ENCODE assay signal across 6 cellular contexts in the genomic region with DNA sequence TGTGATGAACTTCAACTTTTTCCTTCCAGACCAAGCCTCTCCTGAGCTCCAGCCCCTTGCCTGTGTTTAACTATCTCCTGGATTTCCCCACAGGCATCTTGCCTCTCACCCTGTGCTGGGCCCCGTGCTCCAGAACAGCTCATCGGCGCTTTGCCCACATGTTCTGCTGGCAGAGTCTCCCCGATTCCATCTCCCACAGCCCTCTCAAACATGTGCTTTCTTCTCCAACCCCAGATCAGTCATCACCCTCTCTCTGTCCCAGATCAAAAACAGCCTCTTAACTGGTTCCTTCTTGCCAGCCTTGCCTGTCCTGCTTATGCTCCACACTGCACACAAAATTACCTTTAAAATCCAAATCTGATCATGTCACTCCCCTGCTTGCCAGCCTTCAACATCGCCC.
DNase-seq lines count a peak whose midpoint lies in the region; ATAC-seq and TF ChIP-seq lines count a peak whose summit lies in the region.
"Not testable (repeated sequence)": the region's sequence is repeated elsewhere in the genome, so short reads cannot be mapped to it uniquely, and the experiment has no call there.

No MANE protein-coding gene starts in this region.

- H3F3A ChIP-seq in GM23248 (ENCODE audit: insufficient read depth), result not testable (repeated sequence)

- intact Hi-C loops in colonic mucosa (cut with DNase I); Right ventricle myocardium superior (cut with DNase I); right lobe of liver (cut with DNase I): not testable (repeated sequence)

- in situ Hi-C loops in GM23248 (cut with MboI), result not testable (repeated sequence)

- not testable (repeated sequence) for H3K4me1 ChIP-seq in GM23248 (ENCODE audit: insufficient read depth); colonic mucosa; right atrium auricular region; right lobe of liver

- H2AFZ ChIP-seq in GM23248, result not testable (repeated sequence)

- not testable (repeated sequence) for H3K27me3 ChIP-seq in GM23248 (replicated peaks; ENCODE audit: insufficient read depth); colonic mucosa; right atrium auricular region; right lobe of liver

- DNase-seq in GM23248 (peak; percentile 10), colonic mucosa (peak; percentile 8), fibroblast of mammary gland (ENCODE audit: low read depth) (peak; percentile 36), Right ventricle myocardium superior (peak; percentile 55), right atrium auricular region (ENCODE audit: low spot score) (peak; percentile 59), right lobe of liver (peak in 2 of 3 donors; percentile 21 to 46)

- not testable (repeated sequence) for TF ChIP-seq POLR2A in right lobe of liver (IDR thresholded peaks at IDR 0.05)

- not testable (repeated sequence) for H3K4me3 ChIP-seq in GM23248; colonic mucosa; fibroblast of mammary gland (ENCODE audit: control insufficient read depth, low read depth, low read length); right atrium auricular region
- peak overlapping the region in 1 of 3 donors; percentile 14 for H3K4me3 ChIP-seq in right lobe of liver

- H3K79me2 ChIP-seq in GM23248 (ENCODE audit: insufficient read depth), result not testable (repeated sequence)

- H3K9ac ChIP-seq in GM23248; colonic mucosa (ENCODE audit: low read depth in 2 of 2, low read length in 2 of 2): not testable (repeated sequence)

- H3K4me2 ChIP-seq in GM23248 (ENCODE audit: unreplicated experiment), result not testable (repeated sequence)

- H4K20me1 ChIP-seq in GM23248 (ENCODE audit: insufficient read depth), result not testable (repeated sequence)

- H3K9me2 ChIP-seq in GM23248 (ENCODE audit: insufficient read depth), result not testable (repeated sequence)

- not testable (repeated sequence) for ATAC-seq in Right ventricle myocardium superior (ENCODE audit: poor library complexity); right lobe of liver

- not testable (repeated sequence) for TF ChIP-seq CTCF in colonic mucosa (IDR thresholded peaks at IDR 0.05); fibroblast of mammary gland (conservative IDR thresholded peaks at IDR 0.05; ENCODE audit: control insufficient read depth, insufficient read depth, low read depth, low read length); right atrium auricular region (IDR thresholded peaks at IDR 0.05); right lobe of liver (IDR thresholded peaks at IDR 0.05)

- not testable (repeated sequence) for H3K36me3 ChIP-seq in GM23248 (ENCODE audit: low read depth); colonic mucosa; right atrium auricular region; right lobe of liver

- WGBS in GM23248 (ENCODE audit: low coverage in 1 of 2, low lambda C conversion rate in 2 of 2, missing lambda C conversion rate in 2 of 2), 2 experiments, result 38 to 46% methylated on average over 5 of the region's 5 CpGs
- 55% methylated on average over 5 of the region's 5 CpGs for WGBS in right lobe of liver (ENCODE audit: insufficient coverage, low coverage, low lambda C conversion rate, missing lambda C conversion rate)

- not testable (repeated sequence) for H3K9me3 ChIP-seq in GM23248 (ENCODE audit: low read depth); colonic mucosa; right atrium auricular region; right lobe of liver

- not testable (repeated sequence) for H3K27ac ChIP-seq in GM23248, colonic mucosa, right lobe of liver
- H3K27ac ChIP-seq in right atrium auricular region, result peak overlapping the region in 1 of 2 donors; percentile 61

Comparison
In these comparisons a context has a peak if more than half of its experiments do, and no peak if none do; other contexts are left out.
1. DNase-seq: peak in every context shown above with its lines; median percentile 59 in right atrium auricular region; 55 in Right ventricle myocardium superior; 36 in fibroblast of mammary gland; 34 in right lobe of liver; 10 in GM23248; 8 in colonic mucosa.